In genomic region chr15:33111051-33111451, GRCh38 we compare ENCODE assay signal across 1 cellular context.
TF ChIP-seq lines count a peak whose summit lies in the region.

No MANE protein-coding gene starts in this region.

TF ChIP-seq in HEK293, 187 proteins besides CTCF, POLR2A, EP300 and RAD21 (continued from another document and continues in another):
- TF ChIP-seq ZNF157 (tag by site-specific recombination; IDR thresholded peaks at IDR 0.05) (no peak), ZNF792 (tag by site-specific recombination; IDR thresholded peaks at IDR 0.05) (no peak), ZNF266 (tag by site-specific recombination; IDR thresholded peaks at IDR 0.05; ENCODE audit: low read depth) (no peak), IKZF3 (tag by site-specific recombination; IDR thresholded peaks at IDR 0.05) (peak; percentile 72), ZNF214 (tag by site-specific recombination; IDR thresholded peaks at IDR 0.05; ENCODE audit: borderline replicate concordance) (no peak), ZNF280D (tag by site-specific recombination; IDR thresholded peaks at IDR 0.05) (no peak), ZNF426 (tag by site-specific recombination; IDR thresholded peaks at IDR 0.05) (no peak), SP3 (tag by site-specific recombination; IDR thresholded peaks at IDR 0.05) (no peak), ZNF239 (tag by site-specific recombination; IDR thresholded peaks at IDR 0.05) (no peak), ZIC2 (tag by site-specific recombination; IDR thresholded peaks at IDR 0.05) (0 out of 2 replicates have a peak, but pooled peaks have one; percentile 8), SP2 (tag by site-specific recombination; IDR thresholded peaks at IDR 0.05) (no peak), ZNF175 (tag by site-specific recombination; IDR thresholded peaks at IDR 0.05) (no peak), HOXD13 (CRISPR knock-in tag; IDR thresholded peaks at IDR 0.05; ENCODE audit: borderline replicate concordance) (no peak), TRIM28 (IDR thresholded peaks at IDR 0.05; ENCODE audit: borderline replicate concordance, low read length) (no peak), ZNF580 (tag by site-specific recombination; IDR thresholded peaks at IDR 0.05) (no peak), BCL6B (tag by site-specific recombination; IDR thresholded peaks at IDR 0.05) (no peak), ZNF19 (tag by site-specific recombination; IDR thresholded peaks at IDR 0.05; ENCODE audit: low read depth) (no peak), GLIS1 (tag by site-specific recombination; IDR thresholded peaks at IDR 0.05) (0 out of 2 replicates have a peak, but pooled peaks have one; percentile 18), ZNF335 (tag by site-specific recombination; conservative IDR thresholded peaks at IDR 0.05) (no peak), ZNF518A (tag by site-specific recombination; conservative IDR thresholded peaks at IDR 0.05; ENCODE audit: low read depth) (no peak), ZEB2 (tag by site-specific recombination; IDR thresholded peaks at IDR 0.05) (peak; percentile 69), ZBTB1 (tag by site-specific recombination; IDR thresholded peaks at IDR 0.05) (0 out of 2 replicates have a peak, but pooled peaks have one; percentile 79), ZNF501 (tag by site-specific recombination; IDR thresholded peaks at IDR 0.05) (no peak), ZNF558 (tag by site-specific recombination; IDR thresholded peaks at IDR 0.05) (no peak), ZNF596 (tag by site-specific recombination; IDR thresholded peaks at IDR 0.05) (no peak), ZNF211 (tag by site-specific recombination; IDR thresholded peaks at IDR 0.05; ENCODE audit: low read depth) (no peak), YY2 (tag by site-specific recombination; IDR thresholded peaks at IDR 0.05) (no peak), OSR2 (tag by site-specific recombination; IDR thresholded peaks at IDR 0.05) (peak; percentile 92), KLF1 (tag by site-specific recombination; IDR thresholded peaks at IDR 0.05) (no peak), ZBTB44 (tag by site-specific recombination; IDR thresholded peaks at IDR 0.05) (peak; percentile 72; the same call in 1 of the 2 replicates), ZNF571 (tag by site-specific recombination; IDR thresholded peaks at IDR 0.05) (no peak), ZNF624 (tag by site-specific recombination; IDR thresholded peaks at IDR 0.05) (no peak), SALL2 (tag by site-specific recombination; IDR thresholded peaks at IDR 0.05; ENCODE audit: borderline replicate concordance) (no peak), ZNF221 (tag by site-specific recombination; IDR thresholded peaks at IDR 0.05; ENCODE audit: borderline replicate concordance) (no peak), PRDM2 (tag by site-specific recombination; IDR thresholded peaks at IDR 0.05; ENCODE audit: borderline replicate concordance) (no peak), GLI4 (tag by site-specific recombination; IDR thresholded peaks at IDR 0.05) (no peak), ZNF174 (tag by site-specific recombination; IDR thresholded peaks at IDR 0.05) (no peak), PBX3 (CRISPR knock-in tag; IDR thresholded peaks at IDR 0.05) (no peak)
- TF ChIP-seq, protein P1, sequence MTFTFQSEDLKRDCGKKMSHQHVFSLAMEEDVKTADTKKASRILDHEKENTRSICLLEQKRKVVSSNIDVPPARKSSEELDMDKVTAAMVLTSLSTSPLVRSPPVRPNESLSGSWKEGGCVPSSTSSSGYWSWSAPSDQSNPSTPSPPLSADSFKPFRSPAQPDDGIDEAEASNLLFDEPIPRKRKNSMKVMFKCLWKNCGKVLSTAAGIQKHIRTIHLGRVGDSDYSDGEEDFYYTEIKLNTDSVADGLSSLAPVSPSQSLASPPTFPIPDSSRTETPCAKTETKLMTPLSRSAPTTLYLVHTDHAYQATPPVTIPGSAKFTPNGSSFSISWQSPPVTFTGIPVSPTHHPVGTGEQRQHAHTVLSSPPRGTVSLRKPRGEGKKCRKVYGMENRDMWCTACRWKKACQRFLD (tag by site-specific recombination; IDR thresholded peaks at IDR 0.05), result no peak
